ENCODE assay signal across 1 cellular context in genomic region chr10:125084191-125085186, GRCh38.
TF ChIP-seq lines count a peak whose summit lies in the region.

No MANE protein-coding gene starts in this region.

TF ChIP-seq in K562, 482 proteins besides CTCF, POLR2A, EP300 and RAD21 (continued from another document):
- TF ChIP-seq RREB1 (CRISPR knock-in tag; IDR thresholded peaks at IDR 0.05) (no peak), CBFB (CRISPR knock-in tag; IDR thresholded peaks at IDR 0.05) (no peak), SMC3 (conservative IDR thresholded peaks at IDR 0.05; ENCODE audit: insufficient read depth, low read depth, low read length) (no peak), TAL1 (IDR thresholded peaks at IDR 0.05) (no peak), ZNF121 (CRISPR knock-in tag; conservative IDR thresholded peaks at IDR 0.05) (no peak), MAFK (IDR thresholded peaks at IDR 0.05; ENCODE audit: low read length) (no peak), HES1 (IDR thresholded peaks at IDR 0.05; ENCODE audit: low read depth) (no peak), ZNF124 (CRISPR knock-in tag; IDR thresholded peaks at IDR 0.05) (no peak), BMI1 (IDR thresholded peaks at IDR 0.05; ENCODE audit: low read length) (no peak), POLR3G (IDR thresholded peaks at IDR 0.05; ENCODE audit: extremely low read depth, insufficient read length, insufficient replicate concordance) (no peak), ZNF764 (CRISPR knock-in tag; IDR thresholded peaks at IDR 0.05; ENCODE audit: low read depth) (no peak), E2F4 (CRISPR knock-in tag; IDR thresholded peaks at IDR 0.05; ENCODE audit: low read depth) (no peak), KDM1A (IDR thresholded peaks at IDR 0.05) (no peak), PHB (CRISPR knock-in tag; IDR thresholded peaks at IDR 0.05) (no peak), BCL6 (CRISPR knock-in tag; IDR thresholded peaks at IDR 0.05) (no peak), ZNF398 (CRISPR knock-in tag; IDR thresholded peaks at IDR 0.05) (no peak), NR0B1 (IDR thresholded peaks at IDR 0.05; ENCODE audit: partially characterized antibody) (no peak), HMG20B (CRISPR knock-in tag; IDR thresholded peaks at IDR 0.05) (no peak)
